Comparison of ENCODE assay signal across 1 cellular context in the genomic region with DNA sequence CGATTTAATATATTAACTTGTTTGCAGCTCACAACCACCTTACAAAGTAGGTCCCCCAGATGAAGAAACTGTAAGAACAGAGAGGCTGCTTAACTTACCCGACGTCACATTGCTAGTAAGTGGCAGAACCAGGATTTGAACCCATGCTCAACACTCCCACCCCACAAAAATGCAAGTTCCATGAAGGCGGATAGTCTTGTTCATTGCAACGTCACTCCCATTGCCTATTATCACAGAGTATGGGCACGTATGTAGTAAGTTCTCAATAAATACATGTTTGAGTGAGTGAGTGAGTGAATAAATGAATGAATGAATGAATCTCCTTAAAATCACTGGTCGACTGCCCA.
TF ChIP-seq lines count a peak whose summit lies in the region.

No MANE protein-coding gene starts in this region.

TF ChIP-seq in HepG2, 621 proteins besides CTCF, POLR2A, EP300 and RAD21 (continued from another document and continues in another):
- TF ChIP-seq, protein P1, sequence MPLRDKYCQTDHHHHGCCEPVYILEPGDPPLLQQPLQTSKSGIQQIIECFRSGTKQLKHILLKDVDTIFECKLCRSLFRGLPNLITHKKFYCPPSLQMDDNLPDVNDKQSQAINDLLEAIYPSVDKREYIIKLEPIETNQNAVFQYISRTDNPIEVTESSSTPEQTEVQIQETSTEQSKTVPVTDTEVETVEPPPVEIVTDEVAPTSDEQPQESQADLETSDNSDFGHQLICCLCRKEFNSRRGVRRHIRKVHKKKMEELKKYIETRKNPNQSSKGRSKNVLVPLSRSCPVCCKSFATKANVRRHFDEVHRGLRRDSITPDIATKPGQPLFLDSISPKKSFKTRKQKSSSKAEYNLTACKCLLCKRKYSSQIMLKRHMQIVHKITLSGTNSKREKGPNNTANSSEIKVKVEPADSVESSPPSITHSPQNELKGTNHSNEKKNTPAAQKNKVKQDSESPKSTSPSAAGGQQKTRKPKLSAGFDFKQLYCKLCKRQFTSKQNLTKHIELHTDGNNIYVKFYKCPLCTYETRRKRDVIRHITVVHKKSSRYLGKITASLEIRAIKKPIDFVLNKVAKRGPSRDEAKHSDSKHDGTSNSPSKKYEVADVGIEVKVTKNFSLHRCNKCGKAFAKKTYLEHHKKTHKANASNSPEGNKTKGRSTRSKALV (CRISPR knock-in tag; IDR thresholded peaks at IDR 0.05) = no peak
- no peak for TF ChIP-seq ZSCAN9 (CRISPR knock-in tag; IDR thresholded peaks at IDR 0.05; ENCODE audit: borderline replicate concordance)
- peak; percentile 88; the same call in 1 of the 2 replicates for TF ChIP-seq CHD4 (IDR thresholded peaks at IDR 0.05; ENCODE audit: borderline replicate concordance, low read length)
- no peak for TF ChIP-seq ZNF605 (CRISPR knock-in tag; IDR thresholded peaks at IDR 0.05)
- TF ChIP-seq ELF4 (CRISPR knock-in tag; IDR thresholded peaks at IDR 0.05; ENCODE audit: borderline replicate concordance) = peak; percentile 45; the same call in 1 of the 2 replicates
- TF ChIP-seq HHEX (CRISPR knock-in tag; IDR thresholded peaks at IDR 0.05) = no peak
- no peak for TF ChIP-seq ZNF460 (CRISPR knock-in tag; IDR thresholded peaks at IDR 0.05; ENCODE audit: borderline replicate concordance)
- TF ChIP-seq MZF1 (CRISPR knock-in tag; IDR thresholded peaks at IDR 0.05; ENCODE audit: borderline replicate concordance) = no peak
- no peak for TF ChIP-seq ZNF891 (CRISPR knock-in tag; IDR thresholded peaks at IDR 0.05)
- TF ChIP-seq, protein P2, sequence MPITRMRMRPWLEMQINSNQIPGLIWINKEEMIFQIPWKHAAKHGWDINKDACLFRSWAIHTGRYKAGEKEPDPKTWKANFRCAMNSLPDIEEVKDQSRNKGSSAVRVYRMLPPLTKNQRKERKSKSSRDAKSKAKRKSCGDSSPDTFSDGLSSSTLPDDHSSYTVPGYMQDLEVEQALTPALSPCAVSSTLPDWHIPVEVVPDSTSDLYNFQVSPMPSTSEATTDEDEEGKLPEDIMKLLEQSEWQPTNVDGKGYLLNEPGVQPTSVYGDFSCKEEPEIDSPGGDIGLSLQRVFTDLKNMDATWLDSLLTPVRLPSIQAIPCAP (CRISPR knock-in tag; IDR thresholded peaks at IDR 0.05; ENCODE audit: low read depth) = no peak
- no peak for TF ChIP-seq ZNF724P (CRISPR knock-in tag; IDR thresholded peaks at IDR 0.05; ENCODE audit: borderline replicate concordance)
- no peak for TF ChIP-seq ZNF841 (CRISPR knock-in tag; IDR thresholded peaks at IDR 0.05; ENCODE audit: borderline replicate concordance)
- TF ChIP-seq GATAD2A (CRISPR knock-in tag; IDR thresholded peaks at IDR 0.05) = no peak
- TF ChIP-seq ARNT2 (CRISPR knock-in tag; IDR thresholded peaks at IDR 0.05; ENCODE audit: low read depth) = no peak
- TF ChIP-seq, protein P3, sequence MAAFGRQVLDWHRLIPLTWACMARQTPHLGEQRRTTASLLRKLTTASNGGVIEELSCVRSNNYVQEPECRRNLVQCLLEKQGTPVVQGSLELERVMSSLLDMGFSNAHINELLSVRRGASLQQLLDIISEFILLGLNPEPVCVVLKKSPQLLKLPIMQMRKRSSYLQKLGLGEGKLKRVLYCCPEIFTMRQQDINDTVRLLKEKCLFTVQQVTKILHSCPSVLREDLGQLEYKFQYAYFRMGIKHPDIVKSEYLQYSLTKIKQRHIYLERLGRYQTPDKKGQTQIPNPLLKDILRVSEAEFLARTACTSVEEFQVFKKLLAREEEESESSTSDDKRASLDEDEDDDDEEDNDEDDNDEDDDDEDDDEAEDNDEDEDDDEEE (CRISPR knock-in tag; IDR thresholded peaks at IDR 0.05) = no peak
- TF ChIP-seq GATAD1 (CRISPR knock-in tag; IDR thresholded peaks at IDR 0.05) = no peak
- TF ChIP-seq ADNP (CRISPR knock-in tag; IDR thresholded peaks at IDR 0.05) = 0 out of 2 replicates have a peak, but pooled peaks have one; percentile 67
- TF ChIP-seq, protein P4, sequence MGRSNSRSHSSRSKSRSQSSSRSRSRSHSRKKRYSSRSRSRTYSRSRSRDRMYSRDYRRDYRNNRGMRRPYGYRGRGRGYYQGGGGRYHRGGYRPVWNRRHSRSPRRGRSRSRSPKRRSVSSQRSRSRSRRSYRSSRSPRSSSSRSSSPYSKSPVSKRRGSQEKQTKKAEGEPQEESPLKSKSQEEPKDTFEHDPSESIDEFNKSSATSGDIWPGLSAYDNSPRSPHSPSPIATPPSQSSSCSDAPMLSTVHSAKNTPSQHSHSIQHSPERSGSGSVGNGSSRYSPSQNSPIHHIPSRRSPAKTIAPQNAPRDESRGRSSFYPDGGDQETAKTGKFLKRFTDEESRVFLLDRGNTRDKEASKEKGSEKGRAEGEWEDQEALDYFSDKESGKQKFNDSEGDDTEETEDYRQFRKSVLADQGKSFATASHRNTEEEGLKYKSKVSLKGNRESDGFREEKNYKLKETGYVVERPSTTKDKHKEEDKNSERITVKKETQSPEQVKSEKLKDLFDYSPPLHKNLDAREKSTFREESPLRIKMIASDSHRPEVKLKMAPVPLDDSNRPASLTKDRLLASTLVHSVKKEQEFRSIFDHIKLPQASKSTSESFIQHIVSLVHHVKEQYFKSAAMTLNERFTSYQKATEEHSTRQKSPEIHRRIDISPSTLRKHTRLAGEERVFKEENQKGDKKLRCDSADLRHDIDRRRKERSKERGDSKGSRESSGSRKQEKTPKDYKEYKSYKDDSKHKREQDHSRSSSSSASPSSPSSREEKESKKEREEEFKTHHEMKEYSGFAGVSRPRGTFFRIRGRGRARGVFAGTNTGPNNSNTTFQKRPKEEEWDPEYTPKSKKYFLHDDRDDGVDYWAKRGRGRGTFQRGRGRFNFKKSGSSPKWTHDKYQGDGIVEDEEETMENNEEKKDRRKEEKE (IDR thresholded peaks at IDR 0.05) = no peak
- TF ChIP-seq ZNF431 (CRISPR knock-in tag; IDR thresholded peaks at IDR 0.05; ENCODE audit: borderline replicate concordance, low read depth) = no peak
- TF ChIP-seq, protein P5, sequence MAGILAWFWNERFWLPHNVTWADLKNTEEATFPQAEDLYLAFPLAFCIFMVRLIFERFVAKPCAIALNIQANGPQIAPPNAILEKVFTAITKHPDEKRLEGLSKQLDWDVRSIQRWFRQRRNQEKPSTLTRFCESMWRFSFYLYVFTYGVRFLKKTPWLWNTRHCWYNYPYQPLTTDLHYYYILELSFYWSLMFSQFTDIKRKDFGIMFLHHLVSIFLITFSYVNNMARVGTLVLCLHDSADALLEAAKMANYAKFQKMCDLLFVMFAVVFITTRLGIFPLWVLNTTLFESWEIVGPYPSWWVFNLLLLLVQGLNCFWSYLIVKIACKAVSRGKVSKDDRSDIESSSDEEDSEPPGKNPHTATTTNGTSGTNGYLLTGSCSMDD (CRISPR knock-in tag; IDR thresholded peaks at IDR 0.05) = no peak
- no peak for TF ChIP-seq TOE1 (CRISPR knock-in tag; IDR thresholded peaks at IDR 0.05)
- no peak for TF ChIP-seq ZNF563 (CRISPR knock-in tag; IDR thresholded peaks at IDR 0.05)
- no peak for TF ChIP-seq CEBPB (IDR thresholded peaks at IDR 0.05; ENCODE audit: borderline replicate concordance, low read depth, low read length)
- no peak for TF ChIP-seq SMC3 (IDR thresholded peaks at IDR 0.05; ENCODE audit: low read length)
- TF ChIP-seq RCOR2 (CRISPR knock-in tag; IDR thresholded peaks at IDR 0.05) = peak; percentile 75; the same call in 1 of the 2 replicates
- TF ChIP-seq IRX3 (CRISPR knock-in tag; IDR thresholded peaks at IDR 0.05; ENCODE audit: borderline replicate concordance, low read depth) = no peak
- TF ChIP-seq ZNF501 (CRISPR knock-in tag; IDR thresholded peaks at IDR 0.05) = no peak
- TF ChIP-seq SRY (CRISPR knock-in tag; IDR thresholded peaks at IDR 0.05) = 0 out of 2 replicates have a peak, but pooled peaks have one; percentile 16
- TF ChIP-seq ZMYM2 (CRISPR knock-in tag; IDR thresholded peaks at IDR 0.05) = peak; percentile 44; the same call in 1 of the 2 replicates
- TF ChIP-seq CCAR2 (optimal IDR thresholded peaks at IDR 0.05; ENCODE audit: low read depth, low read length) = no peak
- TF ChIP-seq DNMT1 (CRISPR knock-in tag; IDR thresholded peaks at IDR 0.05) = no peak
- TF ChIP-seq, protein P6, sequence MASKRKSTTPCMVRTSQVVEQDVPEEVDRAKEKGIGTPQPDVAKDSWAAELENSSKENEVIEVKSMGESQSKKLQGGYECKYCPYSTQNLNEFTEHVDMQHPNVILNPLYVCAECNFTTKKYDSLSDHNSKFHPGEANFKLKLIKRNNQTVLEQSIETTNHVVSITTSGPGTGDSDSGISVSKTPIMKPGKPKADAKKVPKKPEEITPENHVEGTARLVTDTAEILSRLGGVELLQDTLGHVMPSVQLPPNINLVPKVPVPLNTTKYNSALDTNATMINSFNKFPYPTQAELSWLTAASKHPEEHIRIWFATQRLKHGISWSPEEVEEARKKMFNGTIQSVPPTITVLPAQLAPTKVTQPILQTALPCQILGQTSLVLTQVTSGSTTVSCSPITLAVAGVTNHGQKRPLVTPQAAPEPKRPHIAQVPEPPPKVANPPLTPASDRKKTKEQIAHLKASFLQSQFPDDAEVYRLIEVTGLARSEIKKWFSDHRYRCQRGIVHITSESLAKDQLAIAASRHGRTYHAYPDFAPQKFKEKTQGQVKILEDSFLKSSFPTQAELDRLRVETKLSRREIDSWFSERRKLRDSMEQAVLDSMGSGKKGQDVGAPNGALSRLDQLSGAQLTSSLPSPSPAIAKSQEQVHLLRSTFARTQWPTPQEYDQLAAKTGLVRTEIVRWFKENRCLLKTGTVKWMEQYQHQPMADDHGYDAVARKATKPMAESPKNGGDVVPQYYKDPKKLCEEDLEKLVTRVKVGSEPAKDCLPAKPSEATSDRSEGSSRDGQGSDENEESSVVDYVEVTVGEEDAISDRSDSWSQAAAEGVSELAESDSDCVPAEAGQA (IDR thresholded peaks at IDR 0.05; ENCODE audit: low read depth) = no peak
- TF ChIP-seq, protein P6 (CRISPR knock-in tag; IDR thresholded peaks at IDR 0.05; ENCODE audit: borderline replicate concordance) = no peak
- TF ChIP-seq ZBTB21 (CRISPR knock-in tag; IDR thresholded peaks at IDR 0.05) = no peak
- no peak for TF ChIP-seq RFX5 (IDR thresholded peaks at IDR 0.05; ENCODE audit: low read depth, low read length)
- 0 out of 2 replicates have a peak, but pooled peaks have one; percentile 18 for TF ChIP-seq ZNF264 (CRISPR knock-in tag; IDR thresholded peaks at IDR 0.05)
- no peak for TF ChIP-seq SP1 (IDR thresholded peaks at IDR 0.05)
- TF ChIP-seq SP1 (CRISPR knock-in tag; IDR thresholded peaks at IDR 0.05) = no peak
- TF ChIP-seq, protein P7, sequence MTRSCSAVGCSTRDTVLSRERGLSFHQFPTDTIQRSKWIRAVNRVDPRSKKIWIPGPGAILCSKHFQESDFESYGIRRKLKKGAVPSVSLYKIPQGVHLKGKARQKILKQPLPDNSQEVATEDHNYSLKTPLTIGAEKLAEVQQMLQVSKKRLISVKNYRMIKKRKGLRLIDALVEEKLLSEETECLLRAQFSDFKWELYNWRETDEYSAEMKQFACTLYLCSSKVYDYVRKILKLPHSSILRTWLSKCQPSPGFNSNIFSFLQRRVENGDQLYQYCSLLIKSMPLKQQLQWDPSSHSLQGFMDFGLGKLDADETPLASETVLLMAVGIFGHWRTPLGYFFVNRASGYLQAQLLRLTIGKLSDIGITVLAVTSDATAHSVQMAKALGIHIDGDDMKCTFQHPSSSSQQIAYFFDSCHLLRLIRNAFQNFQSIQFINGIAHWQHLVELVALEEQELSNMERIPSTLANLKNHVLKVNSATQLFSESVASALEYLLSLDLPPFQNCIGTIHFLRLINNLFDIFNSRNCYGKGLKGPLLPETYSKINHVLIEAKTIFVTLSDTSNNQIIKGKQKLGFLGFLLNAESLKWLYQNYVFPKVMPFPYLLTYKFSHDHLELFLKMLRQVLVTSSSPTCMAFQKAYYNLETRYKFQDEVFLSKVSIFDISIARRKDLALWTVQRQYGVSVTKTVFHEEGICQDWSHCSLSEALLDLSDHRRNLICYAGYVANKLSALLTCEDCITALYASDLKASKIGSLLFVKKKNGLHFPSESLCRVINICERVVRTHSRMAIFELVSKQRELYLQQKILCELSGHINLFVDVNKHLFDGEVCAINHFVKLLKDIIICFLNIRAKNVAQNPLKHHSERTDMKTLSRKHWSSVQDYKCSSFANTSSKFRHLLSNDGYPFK (CRISPR knock-in tag; IDR thresholded peaks at IDR 0.05; ENCODE audit: borderline replicate concordance) = no peak
- TF ChIP-seq ZFP82 (CRISPR knock-in tag; IDR thresholded peaks at IDR 0.05; ENCODE audit: borderline replicate concordance) = 0 out of 2 replicates have a peak, but pooled peaks have one; percentile 6
- TF ChIP-seq FOXA1 (IDR thresholded peaks at IDR 0.05) = no peak
- no peak for TF ChIP-seq FOXA1 (CRISPR knock-in tag; IDR thresholded peaks at IDR 0.05)
- TF ChIP-seq ZNF607 (CRISPR knock-in tag; IDR thresholded peaks at IDR 0.05; ENCODE audit: borderline replicate concordance) = no peak
- no peak for TF ChIP-seq BCL6 (CRISPR knock-in tag; IDR thresholded peaks at IDR 0.05)
- TF ChIP-seq, protein P8, sequence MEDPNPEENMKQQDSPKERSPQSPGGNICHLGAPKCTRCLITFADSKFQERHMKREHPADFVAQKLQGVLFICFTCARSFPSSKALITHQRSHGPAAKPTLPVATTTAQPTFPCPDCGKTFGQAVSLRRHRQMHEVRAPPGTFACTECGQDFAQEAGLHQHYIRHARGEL (CRISPR knock-in tag; IDR thresholded peaks at IDR 0.05) = no peak
- TF ChIP-seq, protein P9, sequence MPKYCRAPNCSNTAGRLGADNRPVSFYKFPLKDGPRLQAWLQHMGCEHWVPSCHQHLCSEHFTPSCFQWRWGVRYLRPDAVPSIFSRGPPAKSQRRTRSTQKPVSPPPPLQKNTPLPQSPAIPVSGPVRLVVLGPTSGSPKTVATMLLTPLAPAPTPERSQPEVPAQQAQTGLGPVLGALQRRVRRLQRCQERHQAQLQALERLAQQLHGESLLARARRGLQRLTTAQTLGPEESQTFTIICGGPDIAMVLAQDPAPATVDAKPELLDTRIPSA (CRISPR knock-in tag; IDR thresholded peaks at IDR 0.05; ENCODE audit: borderline replicate concordance) = no peak
- TF ChIP-seq, protein P10, sequence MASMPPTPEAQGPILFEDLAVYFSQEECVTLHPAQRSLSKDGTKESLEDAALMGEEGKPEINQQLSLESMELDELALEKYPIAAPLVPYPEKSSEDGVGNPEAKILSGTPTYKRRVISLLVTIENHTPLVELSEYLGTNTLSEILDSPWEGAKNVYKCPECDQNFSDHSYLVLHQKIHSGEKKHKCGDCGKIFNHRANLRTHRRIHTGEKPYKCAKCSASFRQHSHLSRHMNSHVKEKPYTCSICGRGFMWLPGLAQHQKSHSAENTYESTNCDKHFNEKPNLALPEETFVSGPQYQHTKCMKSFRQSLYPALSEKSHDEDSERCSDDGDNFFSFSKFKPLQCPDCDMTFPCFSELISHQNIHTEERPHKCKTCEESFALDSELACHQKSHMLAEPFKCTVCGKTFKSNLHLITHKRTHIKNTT (CRISPR knock-in tag; IDR thresholded peaks at IDR 0.05) = no peak
